ENCODE assay signal across 5 cellular contexts in genomic region chr17:18384271-18384670, GRCh38. TPM values are rescaled to one million over a fixed set of nuclear protein-coding genes. Genes with fewer than 3 reads are reported as not detected.
"Had no signal": no experiment of that assay in that cellular context is flagged by ENCODE, and none has a peak within 500 bp of the region (broad histone marks: within the 10 kb centered on the region; RNA-seq: fewer than 3 reads in every experiment).

No MANE protein-coding gene starts in this region.

RNA-seq across cellular contexts. Expression of gene EVPLL, which starts 6.7 kb away (rescaled TPM):
- total RNA-seq: HT1080, IMR-90, K562 had no signal
- polyA plus RNA-seq: HepG2, IgD-negative memory B cell, IMR-90, K562 had no signal
